In the genomic region with DNA sequence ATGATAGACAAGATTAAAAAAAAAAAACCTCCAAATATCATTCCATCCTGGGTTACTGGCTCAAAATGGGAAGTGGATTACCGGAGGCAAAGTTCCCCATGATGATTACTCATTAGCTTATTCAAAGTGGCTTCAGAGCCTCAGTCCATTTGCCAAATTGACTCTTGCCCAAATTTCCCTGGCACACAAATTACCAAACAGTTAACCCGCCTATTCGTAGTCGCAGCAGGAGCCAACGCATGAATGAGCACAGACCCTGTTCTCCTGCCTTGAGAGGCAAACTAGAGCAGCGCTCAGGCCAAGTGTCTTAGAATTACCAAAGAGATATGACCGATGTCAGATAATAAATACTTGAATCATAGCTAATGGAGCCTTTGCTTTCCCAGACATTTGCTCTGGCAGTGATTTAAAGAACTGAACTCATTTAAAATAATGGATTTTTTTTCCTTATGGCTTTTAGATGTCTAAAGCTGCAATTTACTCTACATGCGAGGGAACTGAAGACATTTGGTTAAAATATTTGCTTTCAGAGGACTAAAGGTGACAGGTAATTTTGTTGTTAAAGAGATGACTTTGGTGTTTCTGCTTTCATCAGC, we compare ENCODE assay signal across 11 cellular contexts.
A peak's percentile ranks its signal among the peaks of the same experiment; 100 is the strongest.
DNase-seq lines count a peak whose midpoint lies in the region; ATAC-seq and TF ChIP-seq lines count a peak whose summit lies in the region.
"Had no signal": no experiment of that assay in that cellular context is flagged by ENCODE, and none has a peak within 500 bp of the region (broad histone marks: within the 10 kb centered on the region; RNA-seq: fewer than 3 reads in every experiment).

No MANE protein-coding gene starts in this region.

- no peaks in the 10 kb centered on the region for H3K9me3 Mint-ChIP-seq in endothelial cell (ENCODE audit: unreplicated experiment)

- DNase-seq in H4 (ENCODE audit: low spot score): peak; percentile 33
- DNase-seq in NCI-H748 (lab: John Stamatoyannopoulos, UW; ENCODE audit: unreplicated experiment): peak; percentile 68
- DNase-seq in fibroblast of mammary gland (ENCODE audit: low read depth): peak; percentile 55
- peak; percentile 24 for DNase-seq in occipital lobe (lab: John Stamatoyannopoulos, UW)
- DNase-seq in GM19240 (ENCODE audit: insufficient read length, low spot score): no peak
- no peak for DNase-seq in KBM-7
- no peak for DNase-seq in endothelial cell (ENCODE audit: low spot score)
- DNase-seq: activated CD8-positive, alpha-beta T cell treated with anti-CD3 and anti-CD28 coated beads, Interleukin-2, amount 10 ng/mL, durations not matched to agents 7 days and 5 days; CD4-positive, alpha-beta memory T cell had no signal

- no peaks in the 10 kb centered on the region for H3K36me3 Mint-ChIP-seq in endothelial cell (ENCODE audit: low read depth, unreplicated experiment)
- H3K36me3 Mint-ChIP-seq: CD4-positive, alpha-beta memory T cell had no signal

- no peak for ATAC-seq in GM21447 (IDR thresholded peaks at IDR 0.05; ENCODE audit: unreplicated experiment)
- ATAC-seq: activated CD8-positive, alpha-beta T cell treated with anti-CD3 and anti-CD28 coated beads, Interleukin-2, amount 10 ng/mL, durations not matched to agents 7 days and 5 days had no signal

- H3K27ac Mint-ChIP-seq in endothelial cell (ENCODE audit: unreplicated experiment): no peak overlapping the region
- H3K27ac Mint-ChIP-seq: activated CD8-positive, alpha-beta T cell treated with anti-CD3 and anti-CD28 coated beads, Interleukin-2, amount 10 ng/mL, durations not matched to agents 7 days and 5 days; CD4-positive, alpha-beta memory T cell had no signal

- H3K4me1 Mint-ChIP-seq in endothelial cell (ENCODE audit: unreplicated experiment): peaks cover 4% of the 10 kb centered on the region
- H3K4me1 Mint-ChIP-seq: CD4-positive, alpha-beta memory T cell had no signal

- no peak for TF ChIP-seq CTCF in fibroblast of mammary gland (conservative IDR thresholded peaks at IDR 0.05; ENCODE audit: control insufficient read depth, insufficient read depth, low read depth, low read length)
- TF ChIP-seq CTCF in endothelial cell (IDR thresholded peaks at IDR 0.05; ENCODE audit: unreplicated experiment): no peak

- H3K4me3 ChIP-seq in fibroblast of mammary gland (ENCODE audit: control insufficient read depth, low read depth, low read length): no peak overlapping the region
- H3K4me3 ChIP-seq: SJSA1 had no signal

- in situ Hi-C loops in KBM-7 (cut with MboI; ENCODE audit: low pct_unique_long_range_greater_than_20kb, low sequenced_read_pairs): no loop called here

- H3K4me3 Mint-ChIP-seq in endothelial cell (ENCODE audit: unreplicated experiment): no peak overlapping the region
- H3K4me3 Mint-ChIP-seq: activated CD8-positive, alpha-beta T cell treated with anti-CD3 and anti-CD28 coated beads, Interleukin-2, amount 10 ng/mL, durations not matched to agents 7 days and 5 days; CD4-positive, alpha-beta memory T cell had no signal

- H3K27me3 Mint-ChIP-seq in endothelial cell (ENCODE audit: unreplicated experiment): no peaks in the 10 kb centered on the region

Comparison
In these comparisons a context has a peak if more than half of its experiments do, and no peak if none do; other contexts are left out.
1. DNase-seq: peak in H4 (single experiment), NCI-H748 (single experiment), fibroblast of mammary gland (single experiment) and occipital lobe (single experiment); none in GM19240 (single experiment), KBM-7 (single experiment) and endothelial cell (single experiment).